ENCODE assay signal across 8 cellular contexts in genomic region chr2:74458957-74459290, GRCh38. TPM values are rescaled to one million over a fixed set of nuclear protein-coding genes. Genes with fewer than 3 reads are reported as not detected.
DNase-seq lines count a peak whose midpoint lies in the region; ATAC-seq and TF ChIP-seq lines count a peak whose summit lies in the region.

No MANE protein-coding gene starts in this region.

- no peak for DNase-seq in CD4-positive, alpha-beta T cell
- peak; percentile 12 for DNase-seq in NCI-H69 (lab: John Stamatoyannopoulos, UW)
- no peak for DNase-seq in effector memory CD4-positive, alpha-beta T cell
- DNase-seq in NCI-H1694 treated with DMSO at 0.1 percent for 48 hours (lab: John Stamatoyannopoulos, UW), result no peak
- no peak for DNase-seq in KG1 (lab: John Stamatoyannopoulos, UW)
- DNase-seq in 8988T, result no peak

- H3K36me3 ChIP-seq in effector memory CD4-positive, alpha-beta T cell (ENCODE audit: control insufficient read depth, insufficient read depth, low read length), result peaks cover 15% of the 10 kb centered on the region
- H3K36me3 ChIP-seq in neural cell (ENCODE audit: insufficient read depth, low read length), result no peaks in the 10 kb centered on the region

- CTCF ChIA-PET in CD4-positive, alpha-beta T cell (lab: Charles Lee), result interaction anchor here (0.6 to 6.2 kb wide), 4 partner anchors 10 to 73 kb away, joined by 3 to 61 read pairs (median 8); partner anchors contain the start of genes CCDC142, MRPL53 and TTC31

- POLR2A ChIA-PET in CD4-positive, alpha-beta T cell (lab: Charles Lee), result interaction anchor here (0.6 to 6.5 kb wide), 24 partner anchors 12 to 721 kb away, joined by 3 to 225 read pairs (median 6); partner anchors contain the start of genes AUP1, C2orf81, CCDC142 and HTRA2

- peak overlapping the region; percentile 91 for H3K9ac ChIP-seq in neural cell (ENCODE audit: low read length)

- H3F3A ChIP-seq in neural cell (ENCODE audit: insufficient read depth, low read length, poor library complexity, severe bottlenecking), result no peaks in the 10 kb centered on the region

- peaks cover 23% of the 10 kb centered on the region for H3K4me1 ChIP-seq in effector memory CD4-positive, alpha-beta T cell (ENCODE audit: control insufficient read depth, insufficient read depth, low read length, poor library complexity, severe bottlenecking)

- H3K79me2 ChIP-seq in neural cell (replicated peaks; ENCODE audit: insufficient read depth, low read length), result peaks cover 12% of the 10 kb centered on the region

- no peak for TF ChIP-seq RAD21 in neural cell (conservative IDR thresholded peaks at IDR 0.05)

- TF ChIP-seq CTCF in CD4-positive, alpha-beta T cell (IDR thresholded peaks at IDR 0.05), result no peak
- TF ChIP-seq CTCF in neural cell (IDR thresholded peaks at IDR 0.05; ENCODE audit: poor library complexity, severe bottlenecking), result no peak

- H3K9me2 ChIP-seq in neural cell (ENCODE audit: insufficient read depth, low read length), result no peaks in the 10 kb centered on the region

- ATAC-seq in CD4-positive, alpha-beta T cell (ENCODE audit: poor library complexity), result no peak
- no peak for ATAC-seq in HG02759 (IDR thresholded peaks at IDR 0.05; ENCODE audit: unreplicated experiment)

- H3K9me3 ChIP-seq in CD4-positive, alpha-beta T cell (ENCODE audit: control insufficient read depth, low read length), result no peaks in the 10 kb centered on the region
- no peaks in the 10 kb centered on the region for H3K9me3 ChIP-seq in effector memory CD4-positive, alpha-beta T cell (ENCODE audit: control insufficient read depth, low read length)
- no peaks in the 10 kb centered on the region for H3K9me3 ChIP-seq in neural cell (ENCODE audit: low read length)

- peaks cover 64% of the 10 kb centered on the region for H3K4me1 Mint-ChIP-seq in CD4-positive, alpha-beta T cell (ENCODE audit: low read depth)

- peak overlapping the region; percentile 97 for H3K4me2 ChIP-seq in neural cell (ENCODE audit: low read length)

- H3K36me3 Mint-ChIP-seq in CD4-positive, alpha-beta T cell (ENCODE audit: low read depth), result peaks cover 40% of the 10 kb centered on the region

- no peak overlapping the region for H2AFZ ChIP-seq in neural cell (ENCODE audit: low read depth, low read length)

- H3K27me3 ChIP-seq in CD4-positive, alpha-beta T cell (ENCODE audit: control insufficient read depth, insufficient read depth, low read length), result no peaks in the 10 kb centered on the region
- no peaks in the 10 kb centered on the region for H3K27me3 ChIP-seq in effector memory CD4-positive, alpha-beta T cell (replicated peaks; ENCODE audit: control insufficient read depth, insufficient read depth, low read length, poor library complexity, severe bottlenecking)
- H3K27me3 ChIP-seq in neural cell (ENCODE audit: insufficient read depth, low read depth, low read length), result no peaks in the 10 kb centered on the region

- H4K20me1 ChIP-seq in neural cell (ENCODE audit: insufficient read depth), result no peaks in the 10 kb centered on the region

- H3K9me3 Mint-ChIP-seq in CD4-positive, alpha-beta T cell, result no peaks in the 10 kb centered on the region

- H3K27ac ChIP-seq in CD4-positive, alpha-beta T cell (ENCODE audit: low read depth, low read length), result peak overlapping the region; percentile 100
- peak overlapping the region; percentile 99 for H3K27ac ChIP-seq in effector memory CD4-positive, alpha-beta T cell (ENCODE audit: insufficient read depth, low read length, poor library complexity, severe bottlenecking)
- peak overlapping the region; percentile 81 for H3K27ac ChIP-seq in neural cell (ENCODE audit: low read length)

- peak overlapping the region; percentile 95 for H3K4me3 Mint-ChIP-seq in CD4-positive, alpha-beta T cell

- TF ChIP-seq EP300 in neural cell (conservative IDR thresholded peaks at IDR 0.05; ENCODE audit: poor library complexity, severe bottlenecking), result no peak

- H3K27me3 Mint-ChIP-seq in CD4-positive, alpha-beta T cell, result no peaks in the 10 kb centered on the region

- peak overlapping the region; percentile 98 for H3K27ac Mint-ChIP-seq in CD4-positive, alpha-beta T cell

- peak overlapping the region; percentile 64 for H3K4me3 ChIP-seq in effector memory CD4-positive, alpha-beta T cell (ENCODE audit: insufficient read depth, low read depth, low read length, poor library complexity, severe bottlenecking)
- H3K4me3 ChIP-seq in neural cell (ENCODE audit: low read length), result peak overlapping the region; percentile 99

- intact Hi-C loops in CD4-positive, alpha-beta T cell (cut with DNase I, micrococcal nuclease), result loop anchor here (1.0 to 10.0 kb wide), 3 partner anchors 13 to 1224 kb away; partner anchors contain the start of genes CCT7 (in 2 of the 2), PRADC1 (in 2 of the 2), MRPL53 (in 1 of the 2) and TTC31 (in 1 of the 2)

TF ChIP-seq in neural cell, 6 proteins besides CTCF, POLR2A, EP300 and RAD21:
- TF ChIP-seq REST (IDR thresholded peaks at IDR 0.05; ENCODE audit: borderline replicate concordance) (no peak), SMC3 (conservative IDR thresholded peaks at IDR 0.05; ENCODE audit: poor library complexity) (no peak), MXI1 (conservative IDR thresholded peaks at IDR 0.05; ENCODE audit: poor library complexity, severe bottlenecking) (no peak), TAF1 (IDR thresholded peaks at IDR 0.05; ENCODE audit: low read depth) (no peak), POLR2AphosphoS5 (IDR thresholded peaks at IDR 0.05) (no peak), EZH2 (IDR thresholded peaks at IDR 0.05; ENCODE audit: borderline replicate concordance, insufficient read depth, low read length, poor library complexity, severe bottlenecking) (no peak)

RNA-seq across cellular contexts. Expression of gene WBP1, which starts 0.7 kb away (rescaled TPM):
- total RNA-seq in CD4-positive, alpha-beta T cell, result 10 to 100 TPM; 79.1 to 80.5 TPM
- 220 and 230 TPM in 2 replicates for polyA plus RNA-seq in neural cell
- 70.5 and 73.5 TPM in 2 replicates for polyA minus RNA-seq in neural cell

RNA-seq across cellular contexts. Expression of gene INO80B, which starts 4.0 kb away (rescaled TPM):
- 10 to 100 TPM; 41.3 to 41.8 TPM for total RNA-seq in CD4-positive, alpha-beta T cell
- 35.2 and 53.2 TPM in 2 replicates for polyA plus RNA-seq in neural cell
- 17.5 and 19.0 TPM in 2 replicates for polyA minus RNA-seq in neural cell

RNA-seq across cellular contexts. Expression of gene MOGS, which starts 6.3 kb away (rescaled TPM):
- 10 to 100 TPM; 47.6 to 48.6 TPM for total RNA-seq in CD4-positive, alpha-beta T cell
- 39.6 and 51.2 TPM in 2 replicates for polyA plus RNA-seq in neural cell
- polyA minus RNA-seq in neural cell, result 32.9 TPM in 2 replicates

RNA-seq across cellular contexts. Expression of gene MRPL53, which starts 13.6 kb away (rescaled TPM):
- 10 to 100 TPM; 39.5 to 44.3 TPM for total RNA-seq in CD4-positive, alpha-beta T cell
- 28.0 and 28.6 TPM in 2 replicates for polyA plus RNA-seq in neural cell
- 12.2 and 12.7 TPM in 2 replicates for polyA minus RNA-seq in neural cell

RNA-seq across cellular contexts. Expression of gene RTKN, which starts 17.2 kb away (rescaled TPM):
- under 1 TPM; 0.20 to 0.27 TPM for total RNA-seq in CD4-positive, alpha-beta T cell
- 4.9 and 6.1 TPM in 2 replicates for polyA plus RNA-seq in neural cell
- polyA minus RNA-seq in neural cell, result 3.0 and 3.4 TPM in 2 replicates
